Comparison of ENCODE assay signal across 1 cellular context in the genomic region with DNA sequence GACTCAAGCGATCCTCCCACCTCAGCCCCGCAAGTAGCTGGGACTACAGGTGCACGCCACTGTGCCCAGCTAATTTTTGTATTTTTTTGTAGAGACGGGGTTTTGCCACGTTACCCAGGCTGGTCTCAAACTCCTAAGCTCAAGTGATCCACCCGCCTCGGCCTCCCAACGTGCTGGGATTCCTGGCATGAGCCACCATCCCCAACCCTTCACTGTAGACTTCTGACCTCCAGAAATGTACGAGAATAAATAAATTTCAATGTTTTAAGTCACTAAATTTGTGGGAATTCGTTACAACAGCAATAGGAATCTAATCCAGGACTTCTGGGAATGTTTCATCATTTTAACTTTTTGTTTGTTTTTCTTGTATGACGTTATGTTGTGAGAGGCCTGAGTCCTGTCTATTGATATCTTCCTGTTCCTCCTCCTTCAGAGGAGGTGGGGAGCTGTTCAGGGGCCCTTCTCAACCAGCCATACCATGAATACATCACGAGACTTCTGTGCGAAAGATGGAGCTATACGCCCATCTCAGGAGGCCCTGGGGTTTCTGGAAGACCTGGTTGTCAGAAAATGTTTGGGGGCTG.
TF ChIP-seq lines count a peak whose summit lies in the region.

No MANE protein-coding gene starts in this region.

TF ChIP-seq in HCT116, 20 proteins besides CTCF, POLR2A, EP300 and RAD21 (continued from another document):
- no peak for TF ChIP-seq ELF1 (IDR thresholded peaks at IDR 0.05; ENCODE audit: borderline replicate concordance, low read depth)
- no peak for TF ChIP-seq EZH2phosphoT487 (IDR thresholded peaks at IDR 0.05; ENCODE audit: borderline replicate concordance)
TF ChIP-seq in HCT116: peak in this region for 0.
